Comparison of ENCODE assay signal across 19 cellular contexts in genomic region chr21:43912910-43913309, GRCh38. TPM values are rescaled to one million over a fixed set of nuclear protein-coding genes. Genes with fewer than 3 reads are reported as not detected.
A peak's percentile ranks its signal among the peaks of the same experiment; 100 is the strongest.
DNase-seq lines count a peak whose midpoint lies in the region; ATAC-seq, FAIRE-seq and TF ChIP-seq lines count a peak whose summit lies in the region.
"Had no signal": no experiment of that assay in that cellular context is flagged by ENCODE, and none has a peak within 500 bp of the region (broad histone marks: within the 10 kb centered on the region; RNA-seq: fewer than 3 reads in every experiment).

No MANE protein-coding gene starts in this region.

- H3K9me3 Mint-ChIP-seq in CD4-positive, CD25-positive, alpha-beta regulatory T cell, result peaks cover 0 to 10% (median 0%) of the 10 kb centered on the region in 7 donors
- peaks cover 8% of the 10 kb centered on the region for H3K9me3 Mint-ChIP-seq in CD8-positive, alpha-beta T cell
- no peaks in the 10 kb centered on the region for H3K9me3 Mint-ChIP-seq in neural crest cell

- 82% methylated on average over 3 of the region's 3 CpGs for WGBS in K562 (ENCODE audit: insufficient coverage, low coverage, missing lambda C conversion rate)

- peaks cover 26% of the 10 kb centered on the region for H3K4me1 ChIP-seq in CD4-positive, CD25-positive, alpha-beta regulatory T cell (ENCODE audit: control insufficient read depth, insufficient read depth, low read length, poor library complexity, severe bottlenecking)
- peaks cover 18% of the 10 kb centered on the region for H3K4me1 ChIP-seq in CD8-positive, alpha-beta T cell (ENCODE audit: insufficient read depth, low read length)
- peaks cover 26 to 47% of the 10 kb centered on the region in 2 experiments for H3K4me1 ChIP-seq in K562 (replicated peaks in 1 of 2; ENCODE audit: control insufficient read depth in 2 of 2, insufficient read depth in 2 of 2, low read length in 2 of 2)
- H3K4me1 ChIP-seq: HAP-1 had no signal

- no peaks in the 10 kb centered on the region for H3K9me1 ChIP-seq in K562 (ENCODE audit: control insufficient read depth, insufficient read depth, low read length)

- no peak overlapping the region for H3K9ac ChIP-seq in K562 (ENCODE audit: insufficient read depth in 1 of 2, low read depth in 2 of 2, low read length in 2 of 2)
- H3K9ac ChIP-seq: KMS-11 had no signal

- no peak for DNase-seq in CD4-positive, CD25-positive, alpha-beta regulatory T cell
- no peak for DNase-seq in CD8-positive, alpha-beta T cell
- DNase-seq in K562 (ENCODE audit: extremely low read depth in 1 of 4, low spot score in 3 of 4), result no peak
- DNase-seq in neural crest cell (ENCODE audit: low read depth, low spot score), result no peak
- DNase-seq in NCI-H146 (lab: John Stamatoyannopoulos, UW), result no peak
- no peak for DNase-seq in dermis blood vessel endothelial cell
- DNase-seq: C1 segment of cervical spinal cord; Caco-2; CD8-positive, alpha-beta memory T cell; DMS53; GOT3 had no signal

- POLR2A ChIA-PET in CD8-positive, alpha-beta T cell (lab: Charles Lee), result no interaction called here
- POLR2A ChIA-PET in K562 (lab: Yijun Ruan, JAX), result interaction anchor here (0.8 kb wide), 1 partner anchor 29 kb away, joined by 5 read pairs; no protein-coding TSS in a partner anchor

- peak overlapping the region in 1 of 4 donors; percentile 49 for H3K4me3 Mint-ChIP-seq in CD4-positive, CD25-positive, alpha-beta regulatory T cell
- H3K4me3 Mint-ChIP-seq in CD8-positive, alpha-beta T cell, result no peak overlapping the region
- peak overlapping the region; percentile 59 for H3K4me3 Mint-ChIP-seq in neural crest cell
- H3K4me3 Mint-ChIP-seq: B cell; CD8-positive, alpha-beta memory T cell; IgD-negative memory B cell had no signal

- H3K79me2 ChIP-seq in K562 (ENCODE audit: control insufficient read depth, insufficient read depth, low read length), result peaks cover 75% of the 10 kb centered on the region

- no peak overlapping the region for H3K4me2 ChIP-seq in K562 (ENCODE audit: insufficient read depth, low read length)
- H3K4me2 ChIP-seq: KMS-11 had no signal

- CTCF ChIA-PET in CD8-positive, alpha-beta T cell (lab: Charles Lee), result no interaction called here
- CTCF ChIA-PET in K562 (lab: Yijun Ruan, JAX; ENCODE audit: low intra/inter-chr PET ratio), result no interaction called here

- no TSS peak for BruUV-seq in K562 (replicated peaks; lab: Mats Ljungman, UMichigan)

- H3K4me3 ChIP-seq in CD4-positive, CD25-positive, alpha-beta regulatory T cell (ENCODE audit: low read depth, low read length), result no peak overlapping the region
- no peak overlapping the region for H3K4me3 ChIP-seq in CD8-positive, alpha-beta T cell (ENCODE audit: low read depth, low read length)
- no peak overlapping the region for H3K4me3 ChIP-seq in K562
- H3K4me3 ChIP-seq: HAP-1 had no signal

- TF ChIP-seq CTCF in CD8-positive, alpha-beta T cell (IDR thresholded peaks at IDR 0.05), result no peak
- no peak for TF ChIP-seq CTCF in K562 (IDR thresholded peaks at IDR 0.05 in 2 of 3, conservative IDR thresholded peaks at IDR 0.05 in 1 of 3; ENCODE audit: insufficient read depth in 2 of 3, low read depth in 1 of 3, low read length in 3 of 3)
- no peak for TF ChIP-seq CTCF in neural crest cell (conservative IDR thresholded peaks at IDR 0.05)

- no peaks in the 10 kb centered on the region for H3K27me3 ChIP-seq in CD4-positive, CD25-positive, alpha-beta regulatory T cell (ENCODE audit: control insufficient read depth, insufficient read depth, low read length)
- no peaks in the 10 kb centered on the region for H3K27me3 ChIP-seq in CD8-positive, alpha-beta T cell (ENCODE audit: insufficient read depth, low read length)
- no peaks in the 10 kb centered on the region for H3K27me3 ChIP-seq in K562 (ENCODE audit: control insufficient read depth in 2 of 2, insufficient read depth in 2 of 2, low read length in 2 of 2)

- no peak for TF ChIP-seq POLR2A in K562 (conservative IDR thresholded peaks at IDR 0.05)

- H3K27me3 Mint-ChIP-seq in CD4-positive, CD25-positive, alpha-beta regulatory T cell, result no peaks in the 10 kb centered on the region
- H3K27me3 Mint-ChIP-seq in CD8-positive, alpha-beta T cell (ENCODE audit: low read depth), result no peaks in the 10 kb centered on the region
- H3K27me3 Mint-ChIP-seq in neural crest cell (ENCODE audit: low read depth), result no peaks in the 10 kb centered on the region
- H3K27me3 Mint-ChIP-seq: B cell, IgD-negative memory B cell had no signal

- H3K36me3 Mint-ChIP-seq in CD4-positive, CD25-positive, alpha-beta regulatory T cell, result peaks cover 25% of the 10 kb centered on the region
- H3K36me3 Mint-ChIP-seq in CD8-positive, alpha-beta T cell, result peaks cover 25% of the 10 kb centered on the region
- H3K36me3 Mint-ChIP-seq in neural crest cell (ENCODE audit: low read depth), result peaks cover 5% of the 10 kb centered on the region

- no peak overlapping the region for H3K27ac ChIP-seq in CD4-positive, CD25-positive, alpha-beta regulatory T cell (ENCODE audit: insufficient read depth, low read length, poor library complexity, severe bottlenecking)
- H3K27ac ChIP-seq in CD8-positive, alpha-beta T cell (ENCODE audit: low read depth, low read length), result no peak overlapping the region
- no peak overlapping the region for H3K27ac ChIP-seq in K562 (ENCODE audit: extremely low read depth, low read depth, low read length)
- H3K27ac ChIP-seq: KMS-11 had no signal

- FAIRE-seq in K562 (lab: Jason Lieb, UNC), result no peak
- FAIRE-seq: A204.1, GM18507 had no signal

- in situ Hi-C loops in K562 (cut with MboI), result no loop called here

- no peak for TF ChIP-seq EP300 in K562 (IDR thresholded peaks at IDR 0.05; ENCODE audit: low read length)

- H4K20me1 ChIP-seq in K562 (replicated peaks; ENCODE audit: control insufficient read depth, insufficient read depth, low read length), result peaks cover 4% of the 10 kb centered on the region; the same call in 1 of the 2 replicates

- intact Hi-C loops in CD8-positive, alpha-beta T cell (cut with DNase I, micrococcal nuclease), result no loop called here
- intact Hi-C loops in K562 (cut with micrococcal nuclease), result no loop called here

- peaks cover 2 to 12% of the 10 kb centered on the region in 2 experiments for H3K9me3 ChIP-seq in CD4-positive, CD25-positive, alpha-beta regulatory T cell (ENCODE audit: control insufficient read depth in 2 of 2, low read length in 2 of 2)
- no peaks in the 10 kb centered on the region for H3K9me3 ChIP-seq in CD8-positive, alpha-beta T cell (ENCODE audit: low read length)
- peaks cover 8% of the 10 kb centered on the region for H3K9me3 ChIP-seq in K562 (replicated peaks; ENCODE audit: control insufficient read depth, insufficient read depth, low read depth, low read length)
- H3K9me3 ChIP-seq: Caco-2, HAP-1 had no signal

- H3K27ac Mint-ChIP-seq in CD4-positive, CD25-positive, alpha-beta regulatory T cell, result peak overlapping the region in 2 of 3 donors; percentile 1 to 7
- H3K27ac Mint-ChIP-seq in CD8-positive, alpha-beta T cell, result peak overlapping the region; percentile 22
- H3K27ac Mint-ChIP-seq in neural crest cell (ENCODE audit: unreplicated experiment), result no peak overlapping the region
- H3K27ac Mint-ChIP-seq: B cell; CD8-positive, alpha-beta memory T cell; IgD-negative memory B cell had no signal

- no peak overlapping the region for H2AFZ ChIP-seq in K562 (ENCODE audit: low read depth, low read length)

- no peak for TF ChIP-seq RAD21 in K562 (CRISPR knock-in tag; conservative IDR thresholded peaks at IDR 0.05 in 1 of 2, IDR thresholded peaks at IDR 0.05 in 1 of 2)

- no peak for ATAC-seq in CD4-positive, CD25-positive, alpha-beta regulatory T cell (ENCODE audit: low read depth in 2 of 2)
- no peak for ATAC-seq in CD8-positive, alpha-beta T cell
- no peak for ATAC-seq in K562
- no peak for ATAC-seq in HG02678 (IDR thresholded peaks at IDR 0.05; ENCODE audit: unreplicated experiment)
- no peak for ATAC-seq in HG03571 (IDR thresholded peaks at IDR 0.05; ENCODE audit: unreplicated experiment)

- peaks cover 21 to 37% (median 33%) of the 10 kb centered on the region in 4 donors for H3K4me1 Mint-ChIP-seq in CD4-positive, CD25-positive, alpha-beta regulatory T cell
- H3K4me1 Mint-ChIP-seq in CD8-positive, alpha-beta T cell (ENCODE audit: low read depth), result peaks cover 34% of the 10 kb centered on the region
- peaks cover 58% of the 10 kb centered on the region for H3K4me1 Mint-ChIP-seq in neural crest cell

- H3K36me3 ChIP-seq in CD4-positive, CD25-positive, alpha-beta regulatory T cell (ENCODE audit: control insufficient read depth, insufficient read depth, low read length), result peaks cover 8% of the 10 kb centered on the region
- no peaks in the 10 kb centered on the region for H3K36me3 ChIP-seq in CD8-positive, alpha-beta T cell (ENCODE audit: insufficient read depth, low read length)
- H3K36me3 ChIP-seq in K562 (ENCODE audit: control insufficient read depth, insufficient read depth, low read length), result peaks cover 16% of the 10 kb centered on the region; the same call in 2 of the 3 replicates
- H3K36me3 ChIP-seq: HAP-1 had no signal

TF ChIP-seq in K562, 482 proteins besides CTCF, POLR2A, EP300 and RAD21 (continues in another document):
- peak; percentile 74 to 84 for TF ChIP-seq TRIM24 (IDR thresholded peaks at IDR 0.05)
- peak; percentile 99 for TF ChIP-seq ZNF324 (CRISPR knock-in tag; IDR thresholded peaks at IDR 0.05)

RNA-seq across cellular contexts. Expression of gene AGPAT3, which starts 47.9 kb away (rescaled TPM):
- 67.8 TPM for total RNA-seq in CD4-positive, CD25-positive, alpha-beta regulatory T cell
- polyA plus RNA-seq in CD4-positive, CD25-positive, alpha-beta regulatory T cell, result 10 to 100 TPM; 13.3 to 19.8 (median 17.4) TPM
- total RNA-seq in CD8-positive, alpha-beta T cell, result 10 to 100 TPM; 34.6 to 37.5 TPM
- total RNA-seq in K562 (2011; cell fraction: chromatin; rRNA removed; ENCODE audit: low replicate concordance), result 91.3 and 152 TPM in 2 replicates
- total RNA-seq in K562 (2011; cell fraction: nucleolus; rRNA removed), result 92.9 and 103 TPM in 2 replicates
- 104 and 106 TPM in 2 replicates for total RNA-seq in K562 (2011; cell fraction: nucleoplasm; rRNA removed)
- 41.3 and 50.4 TPM in 2 replicates for total RNA-seq in K562 (2014; rRNA removed)
- total RNA-seq in K562 (2014; rRNA removed; fragmentation: Illumina TruSeq; extraction: Trizol), result 27.3 and 28.6 TPM in 2 replicates
- 33.7 and 35.7 TPM in 2 replicates for total RNA-seq in K562 (2015; rRNA removed; fragmentation: Illumina TruSeq; extraction: Trizol)
- total RNA-seq in K562 (2021), result 88.4 and 90.1 TPM in 2 replicates
- polyA plus RNA-seq in K562 (2011; rRNA removed), result 48.3 and 63.4 TPM in 2 replicates
- polyA plus RNA-seq in K562 (2011; cell fraction: cytosol; rRNA removed), result 66.5 and 76.4 TPM in 2 replicates
- polyA plus RNA-seq in K562 (2011; cell fraction: nucleus; rRNA removed), result 70.1 and 87.0 TPM in 2 replicates
- polyA plus RNA-seq in K562 (2012), result 42.6 and 65.7 TPM in 2 replicates
- 33.2 and 48.4 TPM in 2 replicates for polyA plus RNA-seq in K562 (2014; fragmentation: Illumina TruSeq; extraction: Trizol)
- polyA plus RNA-seq in K562 (2014; fragmentation: Nextera tagmentation; extraction: Ambion mirVana), result 1 to 10 TPM; 1.5 TPM
- 46.6 and 50.1 TPM in 2 replicates for polyA plus RNA-seq in K562 (2014; rRNA removed)
- 40.0 and 57.0 TPM in 2 replicates for polyA minus RNA-seq in K562 (2011; rRNA and poly(A)+ RNA removed)
- polyA minus RNA-seq in K562 (2011; cell fraction: cytosol; rRNA and poly(A)+ RNA removed), result 48.7 and 66.4 TPM in 2 replicates
- 26.1 and 32.4 TPM in 2 replicates for polyA minus RNA-seq in K562 (2011; cell fraction: nucleus; rRNA and poly(A)+ RNA removed)
- total RNA-seq in neural crest cell, result 37.3 and 40.3 TPM in 2 replicates
- total RNA-seq in dermis blood vessel endothelial cell, result 56.8 and 153 TPM in 2 replicates
